Comparison of ENCODE assay signal across 20 cellular contexts in the genomic region with DNA sequence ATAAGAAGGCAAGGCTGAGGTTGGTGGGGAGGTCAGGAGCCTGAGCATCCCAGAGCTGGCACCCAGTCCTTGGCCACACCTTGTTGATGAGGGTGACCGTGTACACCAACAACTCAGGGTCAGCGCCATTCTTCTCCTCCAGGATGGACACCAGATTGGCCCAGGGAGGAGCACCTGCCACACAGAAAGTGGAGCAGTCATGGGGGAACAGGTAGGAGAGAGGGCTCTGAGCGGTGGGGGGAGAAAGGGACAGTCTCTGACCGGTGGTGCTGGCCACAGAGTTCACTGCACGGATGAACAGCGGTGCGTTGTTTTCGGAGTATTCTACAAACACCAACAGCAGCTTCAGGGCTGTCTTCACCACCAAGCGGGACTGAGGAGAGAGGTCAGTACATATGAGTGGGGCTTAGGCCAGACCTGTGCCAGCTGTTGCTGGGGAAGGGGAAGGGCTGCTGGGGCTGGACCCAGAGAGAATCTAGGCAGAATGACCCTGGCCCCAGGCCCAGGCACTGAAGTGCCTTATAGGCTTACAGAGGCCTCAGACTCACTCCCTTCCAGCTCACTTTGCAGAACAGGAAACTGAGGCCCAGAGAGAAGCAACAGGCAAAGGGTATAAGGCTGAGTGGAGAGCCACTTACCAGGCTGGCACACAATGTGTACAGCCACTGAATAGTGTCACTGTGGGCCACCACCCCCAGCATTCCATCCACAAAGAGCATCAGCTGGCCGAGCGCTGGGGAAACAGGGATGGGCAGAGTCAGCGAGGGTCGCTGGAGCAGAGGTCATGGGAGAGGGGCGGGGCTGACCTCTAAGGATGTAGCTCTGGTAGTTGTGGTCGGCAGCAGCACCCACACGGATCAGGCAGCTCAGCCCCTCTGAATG. TPM values are rescaled to one million over a fixed set of nuclear protein-coding genes. Genes with fewer than 3 reads are reported as not detected.
DNase-seq lines count a peak whose midpoint lies in the region; ATAC-seq, FAIRE-seq and TF ChIP-seq lines count a peak whose summit lies in the region.
"Had no signal": no experiment of that assay in that cellular context is flagged by ENCODE, and none has a peak within 500 bp of the region (broad histone marks: within the 10 kb centered on the region; RNA-seq: fewer than 3 reads in every experiment).

No MANE protein-coding gene starts in this region.

- no peak overlapping the region for H3K27ac ChIP-seq in CD4-positive, alpha-beta T cell (ENCODE audit: low read depth, low read length)
- H3K27ac ChIP-seq in astrocyte (ENCODE audit: low read depth, low read length), result no peak overlapping the region
- H3K27ac ChIP-seq: adrenal gland, dorsolateral prefrontal cortex, SJSA1 had no signal

- peaks cover 34% of the 10 kb centered on the region for H3K79me2 ChIP-seq in astrocyte (ENCODE audit: insufficient read depth, low read length)

- H3K9me3 ChIP-seq in CD4-positive, alpha-beta T cell (ENCODE audit: control insufficient read depth, low read length), result no peaks in the 10 kb centered on the region
- H3K9me3 ChIP-seq in ES-I3 (ENCODE audit: control insufficient read depth, insufficient read depth, low read length) (no peaks in the 10 kb centered on the region), astrocyte (ENCODE audit: insufficient read depth, low read depth, low read length) (no peaks in the 10 kb centered on the region), mucosa of descending colon (no peaks in the 10 kb centered on the region)
- H3K9me3 ChIP-seq: adrenal gland, gastroesophageal sphincter, SJSA1, tibial nerve had no signal

- CTCF ChIA-PET in CD4-positive, alpha-beta T cell (lab: Charles Lee), result no interaction called here

- H3K4me1 Mint-ChIP-seq in CD4-positive, alpha-beta T cell (ENCODE audit: low read depth), result peaks cover 7% of the 10 kb centered on the region
- peaks cover 27% of the 10 kb centered on the region for H3K4me1 Mint-ChIP-seq in astrocyte (ENCODE audit: low read depth, unreplicated experiment)

- H3K9me3 Mint-ChIP-seq in CD4-positive, alpha-beta T cell, result no peaks in the 10 kb centered on the region
- H3K9me3 Mint-ChIP-seq in astrocyte (ENCODE audit: unreplicated experiment), result no peaks in the 10 kb centered on the region

- no peaks in the 10 kb centered on the region for H3K27me3 ChIP-seq in CD4-positive, alpha-beta T cell (ENCODE audit: control insufficient read depth, insufficient read depth, low read length)
- H3K27me3 ChIP-seq in astrocyte (ENCODE audit: insufficient read depth, low read length), result no peaks in the 10 kb centered on the region
- H3K27me3 ChIP-seq: adrenal gland, dorsolateral prefrontal cortex, gastroesophageal sphincter, SJSA1, tibial nerve had no signal

- POLR2A ChIA-PET in CD4-positive, alpha-beta T cell (lab: Charles Lee), result interaction anchor here (0.8 to 2.2 kb wide), 2 partner anchors 10 to 12 kb away, joined by 3 to 8 read pairs; a partner anchor contains a TSS

- H3K4me2 ChIP-seq in astrocyte (ENCODE audit: low read length), result no peak overlapping the region

- H3K4me3 ChIP-seq in astrocyte (ENCODE audit: insufficient read depth, low read depth, low read length) (no peak overlapping the region), mucosa of descending colon (no peak overlapping the region)
- H3K4me3 ChIP-seq: adrenal gland, gastroesophageal sphincter, SJSA1, tibial nerve had no signal

- peak overlapping the region; percentile 8 for H3K27ac Mint-ChIP-seq in CD4-positive, alpha-beta T cell
- peak overlapping the region; percentile 83 for H3K27ac Mint-ChIP-seq in astrocyte (ENCODE audit: unreplicated experiment)

- no peak overlapping the region for H3K4me3 Mint-ChIP-seq in CD4-positive, alpha-beta T cell
- peak overlapping the region; percentile 40 for H3K4me3 Mint-ChIP-seq in astrocyte (ENCODE audit: unreplicated experiment)

- no peak for FAIRE-seq in astrocyte (lab: Jason Lieb, UNC)
- FAIRE-seq: GM18507, H54 had no signal

- in situ Hi-C loops in GM13977 (cut with MboI; ENCODE audit: low pct_unique_long_range_greater_than_20kb, low sequenced_read_pairs, unreplicated experiment), result no loop called here

- H3K27me3 Mint-ChIP-seq in CD4-positive, alpha-beta T cell, result no peaks in the 10 kb centered on the region
- no peaks in the 10 kb centered on the region for H3K27me3 Mint-ChIP-seq in astrocyte (ENCODE audit: low read depth, unreplicated experiment)

- no peak for DNase-seq in CD4-positive, alpha-beta T cell
- DNase-seq in astrocyte (ENCODE audit: low read depth) (no peak), mucosa of descending colon (peak in 2 of 3 donors; percentile 15 to 52), hepatic stellate cell (ENCODE audit: low spot score) (no peak), GM13977 (ENCODE audit: low spot score) (no peak)
- DNase-seq: dorsolateral prefrontal cortex; IMR-90; NCI-H82; occipital lobe; PC-3; stimulated activated naive CD4-positive, alpha-beta T cell had no signal

- no peak for ATAC-seq in CD4-positive, alpha-beta T cell (ENCODE audit: poor library complexity)
- ATAC-seq in mucosa of descending colon (no peak), HG03521 (IDR thresholded peaks at IDR 0.05; ENCODE audit: unreplicated experiment) (no peak), HG03342 (IDR thresholded peaks at IDR 0.05; ENCODE audit: unreplicated experiment) (no peak)
- ATAC-seq: gastroesophageal sphincter had no signal

- H3K9ac ChIP-seq in ES-I3 (ENCODE audit: low read depth, low read length) (peak overlapping the region; percentile 55; the same call in 1 of the 2 replicates), astrocyte (ENCODE audit: low read length) (no peak overlapping the region)

- peaks cover 49% of the 10 kb centered on the region for H3K36me3 Mint-ChIP-seq in CD4-positive, alpha-beta T cell (ENCODE audit: low read depth)
- H3K36me3 Mint-ChIP-seq in astrocyte (ENCODE audit: low read depth, unreplicated experiment), result peaks cover 32% of the 10 kb centered on the region

- TF ChIP-seq CTCF in CD4-positive, alpha-beta T cell (IDR thresholded peaks at IDR 0.05), result no peak
- no peak for TF ChIP-seq CTCF in astrocyte (IDR thresholded peaks at IDR 0.05; ENCODE audit: insufficient read depth, low read depth, low read length)
- TF ChIP-seq CTCF in mucosa of descending colon (IDR thresholded peaks at IDR 0.05), result no peak
- TF ChIP-seq CTCF in GM13977 (IDR thresholded peaks at IDR 0.05; ENCODE audit: extremely low read depth, insufficient read depth, missing control alignments), result no peak

- intact Hi-C loops in CD4-positive, alpha-beta T cell (cut with DNase I, micrococcal nuclease), result no loop called here
- intact Hi-C loops in mucosa of descending colon (cut with DNase I, micrococcal nuclease), result no loop called here

- H2AFZ ChIP-seq in astrocyte (ENCODE audit: low read depth, low read length), result no peak overlapping the region

- H4K20me1 ChIP-seq in astrocyte (ENCODE audit: insufficient read depth, low read length), result no peaks in the 10 kb centered on the region

- peaks cover 3% of the 10 kb centered on the region; the same call in 1 of the 2 replicates for H3K36me3 ChIP-seq in ES-I3 (ENCODE audit: insufficient read depth, low read length)
- peaks cover 27% of the 10 kb centered on the region for H3K36me3 ChIP-seq in astrocyte (ENCODE audit: insufficient read depth, low read length)
- H3K36me3 ChIP-seq in mucosa of descending colon (ENCODE audit: low read depth), result peaks cover 8% of the 10 kb centered on the region

- peaks cover 8% of the 10 kb centered on the region for H3K4me1 ChIP-seq in ES-I3 (ENCODE audit: insufficient read depth, low read length)
- H3K4me1 ChIP-seq in astrocyte (ENCODE audit: insufficient read depth, low read length), result peaks cover 23% of the 10 kb centered on the region
- peaks cover 24% of the 10 kb centered on the region for H3K4me1 ChIP-seq in mucosa of descending colon (ENCODE audit: low read depth)

RNA-seq across cellular contexts. Expression of a gene that starts 9.6 kb away (rescaled TPM):
- 10 to 100 TPM; 21.1 to 26.0 TPM for total RNA-seq in CD4-positive, alpha-beta T cell
- 38.1 and 40.5 TPM in 2 replicates for total RNA-seq in astrocyte
- 10 to 100 TPM; 30.7 to 36.5 (median 34.1) TPM for total RNA-seq in mucosa of descending colon

RNA-seq across cellular contexts. Expression of a gene that starts 10.7 kb away (rescaled TPM):
- 10 to 100 TPM; 35.8 to 37.6 TPM for total RNA-seq in CD4-positive, alpha-beta T cell
- total RNA-seq in astrocyte, result 47.5 and 51.6 TPM in 2 replicates
- total RNA-seq in mucosa of descending colon, result 10 to 100 TPM; 30.8 to 39.6 (median 36.1) TPM

RNA-seq across cellular contexts. Expression of a gene that starts 11.1 kb away (rescaled TPM):
- total RNA-seq in CD4-positive, alpha-beta T cell, result 1 to 10 TPM; 3.1 TPM
- total RNA-seq in astrocyte, result 2.4 and 2.5 TPM in 2 replicates
- 1 to 10 TPM; 1.7 to 2.6 (median 1.9) TPM for total RNA-seq in mucosa of descending colon

RNA-seq across cellular contexts. Expression of a gene that starts 38.7 kb away (rescaled TPM):
- total RNA-seq in CD4-positive, alpha-beta T cell, result 1 to 10 TPM; 1.9 to 2.3 TPM
- 1.2 and 1.4 TPM in 2 replicates for total RNA-seq in astrocyte
- total RNA-seq in mucosa of descending colon, result 10 to 100 TPM; 25.4 to 68.0 (median 42.1) TPM

RNA-seq across cellular contexts. Expression of a gene that starts 41.7 kb away (rescaled TPM):
- total RNA-seq in CD4-positive, alpha-beta T cell, result 10 to 100 TPM; 13.1 to 14.0 TPM
- total RNA-seq in astrocyte (1.8 and 2.4 TPM in 2 replicates), mucosa of descending colon (10 to 100 TPM in 2 of 3 donors, 1 to 10 TPM in 1; 8.0 to 15.4 (median 10.5) TPM)

Comparison
In these comparisons a context has a peak if more than half of its experiments do, and no peak if none do; other contexts are left out.
1. DNase-seq: peak in mucosa of descending colon (2 of 3); none in CD4-positive, alpha-beta T cell (0 of 10), astrocyte (single experiment), hepatic stellate cell (single experiment) and GM13977 (single experiment).